Comparison of ENCODE assay signal across 8 cellular contexts in the genomic region with DNA sequence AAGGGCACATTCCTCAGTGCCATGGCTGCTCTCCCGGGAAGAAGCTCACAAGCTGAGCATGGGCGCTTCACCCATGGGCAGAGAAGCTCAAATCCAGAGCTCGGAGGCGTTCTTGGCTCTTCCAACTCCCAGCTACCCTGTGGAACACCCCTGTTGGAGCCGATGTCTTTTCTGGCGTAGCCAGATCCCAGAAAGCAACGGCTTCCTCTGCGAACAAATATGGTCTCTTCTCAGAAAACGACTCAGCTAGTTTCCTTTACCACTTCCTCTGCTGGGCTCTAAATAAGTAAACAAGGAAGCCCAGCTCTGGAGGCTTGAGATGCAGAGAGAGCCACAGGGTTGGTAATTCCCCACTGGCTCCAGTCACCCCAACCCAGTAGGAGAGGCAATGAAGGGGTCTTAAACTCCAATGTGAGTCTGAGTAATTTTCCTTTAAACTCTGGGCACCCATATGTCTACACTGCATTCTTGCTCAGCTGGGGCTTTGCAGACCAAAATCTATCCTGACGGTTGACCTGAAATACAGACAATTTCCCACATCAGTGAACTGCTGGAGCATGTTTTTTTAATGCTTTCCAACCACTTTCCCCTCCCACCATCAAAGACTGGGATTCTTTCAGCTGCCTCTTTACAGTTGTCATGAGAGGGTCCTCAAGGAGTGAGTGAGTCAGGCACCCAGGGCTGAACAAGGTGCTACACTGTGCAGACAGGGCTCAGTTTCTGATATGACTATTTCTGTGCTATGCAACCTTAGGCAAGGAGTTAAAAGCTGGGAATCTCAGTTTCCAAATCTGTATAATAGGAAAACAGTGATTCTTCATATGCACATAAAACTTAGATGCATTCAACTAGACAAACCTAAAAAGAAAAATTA. TPM values are rescaled to one million over a fixed set of nuclear protein-coding genes. Genes with fewer than 3 reads are reported as not detected.
DNase-seq lines count a peak whose midpoint lies in the region; ATAC-seq and TF ChIP-seq lines count a peak whose summit lies in the region.

LCP2 (minus strand) TSS at position 189 of the 874 bp plus-strand sequence; CDS start at position 23, 166 bp downstream.

- H3K9ac ChIP-seq in mesenchymal stem cell (ENCODE audit: low read length) (no peak within 1 kb of the TSS), GM23248 (no peak within 1 kb of the TSS)

- H3K4me2 ChIP-seq in mesenchymal stem cell (ENCODE audit: low read length, poor library complexity, severe bottlenecking): no peak within 1 kb of the TSS
- no peak within 1 kb of the TSS for H3K4me2 ChIP-seq in GM23248 (ENCODE audit: unreplicated experiment)

- H3K27ac ChIP-seq in mesenchymal stem cell (ENCODE audit: low read length, poor library complexity, severe bottlenecking) (no peak within 1 kb of the TSS), uterus (peak within 1 kb of the TSS in 1 of 2 donors; percentile 11), GM23248 (no peak within 1 kb of the TSS)

- TF ChIP-seq CTCF in uterus (IDR thresholded peaks at IDR 0.05): no peak

- H2BK12ac ChIP-seq in mesenchymal stem cell (ENCODE audit: low read length in 2 of 2): no peak within 1 kb of the TSS

- H3K18ac ChIP-seq in mesenchymal stem cell (ENCODE audit: low read depth in 1 of 2, low read length in 2 of 2): no peak within 1 kb of the TSS

- no peaks in the 10 kb centered on the region for H3K9me2 ChIP-seq in GM23248 (ENCODE audit: insufficient read depth)

- H2BK15ac ChIP-seq in mesenchymal stem cell (ENCODE audit: low read depth, poor library complexity, severe bottlenecking): no peak within 1 kb of the TSS

- TF ChIP-seq POLR2A in uterus (IDR thresholded peaks at IDR 0.05): no peak

- no peak within 1 kb of the TSS for H2AFZ ChIP-seq in mesenchymal stem cell (ENCODE audit: low read depth, low read length)
- H2AFZ ChIP-seq in GM23248: no peak within 1 kb of the TSS

- no peak within 1 kb of the TSS for H3K4ac ChIP-seq in mesenchymal stem cell (ENCODE audit: low read depth in 1 of 2, low read length in 2 of 2)

- no peaks in the 10 kb centered on the region for H4K20me1 ChIP-seq in GM23248 (ENCODE audit: insufficient read depth)

- H4K8ac ChIP-seq in mesenchymal stem cell (ENCODE audit: low read length): peak within 1 kb of the TSS; percentile 36

- H3K4me3 ChIP-seq in mesenchymal stem cell (ENCODE audit: insufficient read depth in 1 of 2, low read depth in 1 of 2, low read length in 2 of 2) (no peak within 1 kb of the TSS), uterus (no peak within 1 kb of the TSS), GM23248 (no peak within 1 kb of the TSS)

- H3K9me3 ChIP-seq in mesenchymal stem cell (ENCODE audit: control insufficient read depth, low read length): no peaks in the 10 kb centered on the region
- no peaks in the 10 kb centered on the region for H3K9me3 ChIP-seq in uterus
- no peaks in the 10 kb centered on the region for H3K9me3 ChIP-seq in GM23248 (ENCODE audit: low read depth)

- intact Hi-C loops in uterus (cut with DNase I; ENCODE audit: low total_unique reads): no loop called here

- H3K36me3 ChIP-seq in mesenchymal stem cell (ENCODE audit: control insufficient read depth in 1 of 2, insufficient read depth in 2 of 2, low read depth in 1 of 2, low read length in 2 of 2) (no peaks in the 10 kb centered on the region), uterus (no peaks in the 10 kb centered on the region), GM23248 (ENCODE audit: low read depth) (no peaks in the 10 kb centered on the region)

- no peaks in the 10 kb centered on the region for H3F3A ChIP-seq in GM23248 (ENCODE audit: insufficient read depth)

- peak; percentile 88 for DNase-seq in GF-D8 (lab: John Stamatoyannopoulos, UW)
- DNase-seq in KG1 (lab: John Stamatoyannopoulos, UW): peak; percentile 87
- peak; percentile 29 for DNase-seq in activated T-helper 9 cell treated with anti-CD3 and anti-CD28 coated beads, Interleukin-2, amount 50 U/mL, for 16 hours (ENCODE audit: low read depth)
- DNase-seq in mesenchymal stem cell: no peak
- DNase-seq in uterus: no peak
- no peak for DNase-seq in NCI-H2029 (lab: John Stamatoyannopoulos, UW)
- DNase-seq in GM23248: no peak

- H3K79me2 ChIP-seq in GM23248 (ENCODE audit: insufficient read depth): no peaks in the 10 kb centered on the region

- no peak within 1 kb of the TSS for H3K14ac ChIP-seq in mesenchymal stem cell (ENCODE audit: low read length in 2 of 2)

- peak; percentile 38 for ATAC-seq in GM21423 (IDR thresholded peaks at IDR 0.05; ENCODE audit: unreplicated experiment)

- no peak within 1 kb of the TSS for H2BK120ac ChIP-seq in mesenchymal stem cell (ENCODE audit: low read depth, low read length)

- no peak within 1 kb of the TSS for H3K23ac ChIP-seq in mesenchymal stem cell (ENCODE audit: low read length in 2 of 2)

- H2BK5ac ChIP-seq in mesenchymal stem cell (ENCODE audit: low read depth, low read length, poor library complexity, severe bottlenecking): no peak within 1 kb of the TSS

- H3K4me1 ChIP-seq in mesenchymal stem cell (ENCODE audit: control insufficient read depth, insufficient read depth, low read depth, low read length) (no peaks in the 10 kb centered on the region), uterus (peaks cover 0 to 11% of the 10 kb centered on the region in 2 donors), GM23248 (ENCODE audit: insufficient read depth) (no peaks in the 10 kb centered on the region)

- H4K91ac ChIP-seq in mesenchymal stem cell (ENCODE audit: low read length): no peak within 1 kb of the TSS

- WGBS in mesenchymal stem cell: 73% methylated on average over 10 of the region's 10 CpGs
- WGBS in GM23248 (ENCODE audit: low coverage in 1 of 2, low lambda C conversion rate in 2 of 2, missing lambda C conversion rate in 2 of 2), 2 experiments: 67% methylated on average over 10 of the region's 10 CpGs

- in situ Hi-C loops in GM23248 (cut with MboI): no loop called here

- no peak within 1 kb of the TSS for H2AK5ac ChIP-seq in mesenchymal stem cell (ENCODE audit: low read length, severe bottlenecking)

- H3K27me3 ChIP-seq in mesenchymal stem cell (ENCODE audit: control insufficient read depth in 1 of 2, insufficient read depth in 1 of 2, low read length in 2 of 2) (peaks cover 8 to 38% of the 10 kb centered on the region in 2 experiments), uterus (no peaks in the 10 kb centered on the region), GM23248 (replicated peaks; ENCODE audit: insufficient read depth) (peaks cover 26% of the 10 kb centered on the region)

- no peaks in the 10 kb centered on the region for H3K79me1 ChIP-seq in mesenchymal stem cell (replicated peaks; ENCODE audit: low read length, poor library complexity, severe bottlenecking)

RNA-seq across cellular contexts. Expression of gene LCP2, which starts in this region (rescaled TPM):
- polyA plus RNA-seq in mesenchymal stem cell (2013, experiment 1 of 2): 0.10 TPM
- 0.05 TPM for polyA plus RNA-seq in mesenchymal stem cell (2013, experiment 2 of 2)
- total RNA-seq in uterus: 10 to 100 TPM in 3 of 4 donors, 1 to 10 TPM in 1; 1.3 to 19.1 (median 11.2) TPM
- total RNA-seq in GM23248 (2014; rRNA removed; shearing (Covaris generic)): not detected in 2 replicates
- not detected in 2 replicates for polyA plus RNA-seq in GM23248 (2016; fragmentation: Nextera tagmentation; extraction: Ambion mirVana)

Comparison
In these comparisons a context has a peak if more than half of its experiments do, and no peak if none do; other contexts are left out.
1. DNase-seq: peak in GF-D8 (single experiment), KG1 (single experiment) and activated T-helper 9 cell treated with anti-CD3 and anti-CD28 coated beads, Interleukin-2, amount 50 U/mL, for 16 hours (single experiment); none in mesenchymal stem cell (single experiment), uterus (0 of 2), NCI-H2029 (single experiment) and GM23248 (single experiment).